Comparison of ENCODE assay signal across 1 cellular context in the genomic region with DNA sequence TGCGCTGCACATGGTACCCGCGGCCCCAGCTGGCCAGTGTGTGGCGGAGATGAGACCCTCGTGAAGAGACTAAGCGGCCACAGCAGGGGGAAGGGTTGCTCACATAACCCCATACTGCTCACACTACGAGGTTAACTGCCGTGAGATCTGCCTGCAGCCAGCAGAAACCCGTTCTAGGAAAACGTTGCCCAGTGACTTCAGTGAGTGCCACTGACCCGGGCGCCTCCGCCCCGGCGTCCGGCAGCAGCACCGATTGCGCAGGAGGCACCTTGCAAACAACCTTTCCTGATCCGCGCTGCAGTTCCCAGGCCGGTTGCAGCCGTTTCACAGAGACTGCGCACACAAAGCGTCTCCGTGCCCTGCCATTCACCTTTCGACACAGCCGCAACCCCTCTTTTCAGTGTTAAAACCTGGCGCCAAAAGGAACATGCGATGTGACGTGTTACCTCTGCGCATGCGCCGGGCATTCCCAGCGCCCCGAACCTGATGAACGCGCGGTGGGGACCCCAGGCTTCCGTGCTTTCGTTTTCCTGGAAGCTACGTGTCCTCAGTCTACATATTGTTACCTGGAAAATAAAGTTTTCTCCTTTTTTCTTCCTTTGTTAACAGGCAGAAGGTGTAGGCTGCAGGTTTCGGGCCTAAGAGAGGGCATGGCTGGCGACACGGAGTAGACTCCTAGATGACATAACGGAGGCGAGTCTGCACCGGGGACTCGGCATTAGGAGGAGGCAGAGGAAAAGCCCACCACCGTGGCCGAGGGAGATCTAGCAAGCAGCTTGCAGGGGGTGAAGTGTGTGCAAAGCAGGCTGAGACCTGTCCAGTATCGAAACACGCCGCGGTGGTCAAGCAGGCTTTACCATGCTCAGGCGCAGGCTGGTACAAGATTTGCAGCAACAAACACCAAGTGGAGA.
TF ChIP-seq lines count a peak whose summit lies in the region.

No MANE protein-coding gene starts in this region.

TF ChIP-seq in H1, 55 proteins besides CTCF, POLR2A, EP300 and RAD21 (continued from another document):
- 0 out of 4 replicates have a peak, but pooled peaks of 1 of the 2 experiments have one; percentile 29 for TF ChIP-seq SIN3A (conservative IDR thresholded peaks at IDR 0.05 in 1 of 2, IDR thresholded peaks at IDR 0.05 in 1 of 2; ENCODE audit: low read depth in 1 of 2, low read length in 2 of 2)
- TF ChIP-seq, protein P1, sequence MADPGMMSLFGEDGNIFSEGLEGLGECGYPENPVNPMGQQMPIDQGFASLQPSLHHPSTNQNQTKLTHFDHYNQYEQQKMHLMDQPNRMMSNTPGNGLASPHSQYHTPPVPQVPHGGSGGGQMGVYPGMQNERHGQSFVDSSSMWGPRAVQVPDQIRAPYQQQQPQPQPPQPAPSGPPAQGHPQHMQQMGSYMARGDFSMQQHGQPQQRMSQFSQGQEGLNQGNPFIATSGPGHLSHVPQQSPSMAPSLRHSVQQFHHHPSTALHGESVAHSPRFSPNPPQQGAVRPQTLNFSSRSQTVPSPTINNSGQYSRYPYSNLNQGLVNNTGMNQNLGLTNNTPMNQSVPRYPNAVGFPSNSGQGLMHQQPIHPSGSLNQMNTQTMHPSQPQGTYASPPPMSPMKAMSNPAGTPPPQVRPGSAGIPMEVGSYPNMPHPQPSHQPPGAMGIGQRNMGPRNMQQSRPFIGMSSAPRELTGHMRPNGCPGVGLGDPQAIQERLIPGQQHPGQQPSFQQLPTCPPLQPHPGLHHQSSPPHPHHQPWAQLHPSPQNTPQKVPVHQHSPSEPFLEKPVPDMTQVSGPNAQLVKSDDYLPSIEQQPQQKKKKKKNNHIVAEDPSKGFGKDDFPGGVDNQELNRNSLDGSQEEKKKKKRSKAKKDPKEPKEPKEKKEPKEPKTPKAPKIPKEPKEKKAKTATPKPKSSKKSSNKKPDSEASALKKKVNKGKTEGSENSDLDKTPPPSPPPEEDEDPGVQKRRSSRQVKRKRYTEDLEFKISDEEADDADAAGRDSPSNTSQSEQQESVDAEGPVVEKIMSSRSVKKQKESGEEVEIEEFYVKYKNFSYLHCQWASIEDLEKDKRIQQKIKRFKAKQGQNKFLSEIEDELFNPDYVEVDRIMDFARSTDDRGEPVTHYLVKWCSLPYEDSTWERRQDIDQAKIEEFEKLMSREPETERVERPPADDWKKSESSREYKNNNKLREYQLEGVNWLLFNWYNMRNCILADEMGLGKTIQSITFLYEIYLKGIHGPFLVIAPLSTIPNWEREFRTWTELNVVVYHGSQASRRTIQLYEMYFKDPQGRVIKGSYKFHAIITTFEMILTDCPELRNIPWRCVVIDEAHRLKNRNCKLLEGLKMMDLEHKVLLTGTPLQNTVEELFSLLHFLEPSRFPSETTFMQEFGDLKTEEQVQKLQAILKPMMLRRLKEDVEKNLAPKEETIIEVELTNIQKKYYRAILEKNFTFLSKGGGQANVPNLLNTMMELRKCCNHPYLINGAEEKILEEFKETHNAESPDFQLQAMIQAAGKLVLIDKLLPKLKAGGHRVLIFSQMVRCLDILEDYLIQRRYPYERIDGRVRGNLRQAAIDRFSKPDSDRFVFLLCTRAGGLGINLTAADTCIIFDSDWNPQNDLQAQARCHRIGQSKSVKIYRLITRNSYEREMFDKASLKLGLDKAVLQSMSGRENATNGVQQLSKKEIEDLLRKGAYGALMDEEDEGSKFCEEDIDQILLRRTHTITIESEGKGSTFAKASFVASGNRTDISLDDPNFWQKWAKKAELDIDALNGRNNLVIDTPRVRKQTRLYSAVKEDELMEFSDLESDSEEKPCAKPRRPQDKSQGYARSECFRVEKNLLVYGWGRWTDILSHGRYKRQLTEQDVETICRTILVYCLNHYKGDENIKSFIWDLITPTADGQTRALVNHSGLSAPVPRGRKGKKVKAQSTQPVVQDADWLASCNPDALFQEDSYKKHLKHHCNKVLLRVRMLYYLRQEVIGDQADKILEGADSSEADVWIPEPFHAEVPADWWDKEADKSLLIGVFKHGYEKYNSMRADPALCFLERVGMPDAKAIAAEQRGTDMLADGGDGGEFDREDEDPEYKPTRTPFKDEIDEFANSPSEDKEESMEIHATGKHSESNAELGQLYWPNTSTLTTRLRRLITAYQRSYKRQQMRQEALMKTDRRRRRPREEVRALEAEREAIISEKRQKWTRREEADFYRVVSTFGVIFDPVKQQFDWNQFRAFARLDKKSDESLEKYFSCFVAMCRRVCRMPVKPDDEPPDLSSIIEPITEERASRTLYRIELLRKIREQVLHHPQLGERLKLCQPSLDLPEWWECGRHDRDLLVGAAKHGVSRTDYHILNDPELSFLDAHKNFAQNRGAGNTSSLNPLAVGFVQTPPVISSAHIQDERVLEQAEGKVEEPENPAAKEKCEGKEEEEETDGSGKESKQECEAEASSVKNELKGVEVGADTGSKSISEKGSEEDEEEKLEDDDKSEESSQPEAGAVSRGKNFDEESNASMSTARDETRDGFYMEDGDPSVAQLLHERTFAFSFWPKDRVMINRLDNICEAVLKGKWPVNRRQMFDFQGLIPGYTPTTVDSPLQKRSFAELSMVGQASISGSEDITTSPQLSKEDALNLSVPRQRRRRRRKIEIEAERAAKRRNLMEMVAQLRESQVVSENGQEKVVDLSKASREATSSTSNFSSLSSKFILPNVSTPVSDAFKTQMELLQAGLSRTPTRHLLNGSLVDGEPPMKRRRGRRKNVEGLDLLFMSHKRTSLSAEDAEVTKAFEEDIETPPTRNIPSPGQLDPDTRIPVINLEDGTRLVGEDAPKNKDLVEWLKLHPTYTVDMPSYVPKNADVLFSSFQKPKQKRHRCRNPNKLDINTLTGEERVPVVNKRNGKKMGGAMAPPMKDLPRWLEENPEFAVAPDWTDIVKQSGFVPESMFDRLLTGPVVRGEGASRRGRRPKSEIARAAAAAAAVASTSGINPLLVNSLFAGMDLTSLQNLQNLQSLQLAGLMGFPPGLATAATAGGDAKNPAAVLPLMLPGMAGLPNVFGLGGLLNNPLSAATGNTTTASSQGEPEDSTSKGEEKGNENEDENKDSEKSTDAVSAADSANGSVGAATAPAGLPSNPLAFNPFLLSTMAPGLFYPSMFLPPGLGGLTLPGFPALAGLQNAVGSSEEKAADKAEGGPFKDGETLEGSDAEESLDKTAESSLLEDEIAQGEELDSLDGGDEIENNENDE (IDR thresholded peaks at IDR 0.05; ENCODE audit: insufficient replicate concordance, low read length) = no peak
- TF ChIP-seq CTBP2 (IDR thresholded peaks at IDR 0.05; ENCODE audit: borderline replicate concordance, insufficient read depth, insufficient read length, low read length) = no peak
- TF ChIP-seq, protein P2, sequence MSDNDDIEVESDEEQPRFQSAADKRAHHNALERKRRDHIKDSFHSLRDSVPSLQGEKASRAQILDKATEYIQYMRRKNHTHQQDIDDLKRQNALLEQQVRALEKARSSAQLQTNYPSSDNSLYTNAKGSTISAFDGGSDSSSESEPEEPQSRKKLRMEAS (IDR thresholded peaks at IDR 0.05) = peak; percentile 38; the same call in 1 of the 2 replicates
- peak; percentile 82 for TF ChIP-seq POLR2AphosphoS5 (IDR thresholded peaks at IDR 0.05; ENCODE audit: low read depth, low read length)
- TF ChIP-seq CREB1 (IDR thresholded peaks at IDR 0.05) = peak; percentile 81
- peak; percentile 39 for TF ChIP-seq TAF7 (optimal IDR thresholded peaks at IDR 0.05; ENCODE audit: borderline replicate concordance, low read depth, low read length)
- TF ChIP-seq NANOG (IDR thresholded peaks at IDR 0.05; ENCODE audit: insufficient read depth, low read depth, low read length, poor library complexity, severe bottlenecking) = peak; percentile 37
- peak; percentile 87 for TF ChIP-seq ASH2L (IDR thresholded peaks at IDR 0.05; ENCODE audit: low read length)
- no peak for TF ChIP-seq SRF (IDR thresholded peaks at IDR 0.05; ENCODE audit: low read depth, low read length)
- peak; percentile 59 for TF ChIP-seq PHF8 (conservative IDR thresholded peaks at IDR 0.05; ENCODE audit: low read depth, low read length)
- TF ChIP-seq, protein P3, sequence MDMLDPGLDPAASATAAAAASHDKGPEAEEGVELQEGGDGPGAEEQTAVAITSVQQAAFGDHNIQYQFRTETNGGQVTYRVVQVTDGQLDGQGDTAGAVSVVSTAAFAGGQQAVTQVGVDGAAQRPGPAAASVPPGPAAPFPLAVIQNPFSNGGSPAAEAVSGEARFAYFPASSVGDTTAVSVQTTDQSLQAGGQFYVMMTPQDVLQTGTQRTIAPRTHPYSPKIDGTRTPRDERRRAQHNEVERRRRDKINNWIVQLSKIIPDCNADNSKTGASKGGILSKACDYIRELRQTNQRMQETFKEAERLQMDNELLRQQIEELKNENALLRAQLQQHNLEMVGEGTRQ (IDR thresholded peaks at IDR 0.05; ENCODE audit: low read length) = no peak
- TF ChIP-seq NRF1 (IDR thresholded peaks at IDR 0.05; ENCODE audit: low read depth, low read length) = peak; percentile 96
- TF ChIP-seq SUZ12 (IDR thresholded peaks at IDR 0.05; ENCODE audit: low read length) = no peak
- no peak for TF ChIP-seq POU5F1 (IDR thresholded peaks at IDR 0.05; ENCODE audit: low read depth, low read length)
- TF ChIP-seq RBBP5 (IDR thresholded peaks at IDR 0.05; ENCODE audit: borderline replicate concordance, low read depth, low read length) = peak; percentile 97
- TF ChIP-seq TEAD4 (IDR thresholded peaks at IDR 0.05; ENCODE audit: low read depth, low read length) = no peak
- peak; percentile 40 for TF ChIP-seq KDM4A (IDR thresholded peaks at IDR 0.05; ENCODE audit: low read depth, low read length, severe bottlenecking)
- TF ChIP-seq RFX5 (IDR thresholded peaks at IDR 0.05; ENCODE audit: borderline replicate concordance, low read depth, low read length) = no peak
- TF ChIP-seq SP4 (IDR thresholded peaks at IDR 0.05; ENCODE audit: low read length) = 0 out of 2 replicates have a peak, but pooled peaks have one; percentile 48
- peak; percentile 83; the same call in 1 of the 2 replicates for TF ChIP-seq TAF1 (IDR thresholded peaks at IDR 0.05; ENCODE audit: low read depth, low read length)
